ENCODE assay signal across 9 cellular contexts in the genomic region with DNA sequence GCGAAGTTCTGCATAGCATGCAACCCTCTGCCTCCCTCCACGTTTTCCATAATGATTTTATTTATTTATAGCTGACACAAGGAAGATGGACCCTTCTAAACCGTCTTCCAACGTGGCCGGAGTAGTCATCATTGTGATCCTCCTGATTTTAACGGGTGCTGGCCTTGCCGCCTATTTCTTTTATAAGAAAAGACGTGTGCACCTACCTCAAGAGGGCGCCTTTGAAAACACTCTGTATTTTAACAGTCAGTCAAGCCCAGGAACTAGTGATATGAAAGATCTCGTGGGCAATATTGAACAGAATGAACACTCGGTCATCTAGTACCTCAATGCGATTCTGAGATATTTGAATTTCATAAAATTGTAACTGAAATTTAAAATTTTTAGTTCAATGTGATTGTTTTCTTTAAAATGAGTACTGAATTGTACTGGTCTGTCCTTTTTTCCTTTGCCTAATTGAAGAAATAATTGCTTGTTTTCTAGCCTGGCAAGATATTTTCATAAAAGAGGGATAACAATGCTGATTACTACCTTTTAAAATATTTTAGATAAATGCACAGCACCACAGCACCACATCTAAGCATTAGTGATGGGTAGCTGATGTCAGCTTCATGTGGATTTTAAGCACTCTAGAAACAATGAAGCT. TPM values are rescaled to one million over a fixed set of nuclear protein-coding genes. Genes with fewer than 3 reads are reported as not detected.
DNase-seq lines count a peak whose midpoint lies in the region; ATAC-seq and TF ChIP-seq lines count a peak whose summit lies in the region.
"Had no signal": no experiment of that assay in that cellular context is flagged by ENCODE, and none has a peak within 500 bp of the region (broad histone marks: within the 10 kb centered on the region; RNA-seq: fewer than 3 reads in every experiment).

No MANE protein-coding gene starts in this region.

- in situ Hi-C loops in mammary epithelial cell (cut with MboI; ENCODE audit: low sequenced_read_pairs in 2 of 2): loop anchor here in 1 of 2 donors (10.0 kb wide), 1 partner anchor 195 kb away; no protein-coding TSS in a partner anchor

- ATAC-seq in naive thymus-derived CD8-positive, alpha-beta T cell: no peak
- ATAC-seq in HG03095 (IDR thresholded peaks at IDR 0.05; ENCODE audit: unreplicated experiment): no peak

- H4K20me1 ChIP-seq in H9 (ENCODE audit: control insufficient read depth, insufficient read depth, insufficient read length) (no peaks in the 10 kb centered on the region), mammary epithelial cell (ENCODE audit: insufficient read depth, low read length) (no peaks in the 10 kb centered on the region)
- H4K20me1 ChIP-seq: BLaER1 had no signal

- H2AFZ ChIP-seq in H9 (ENCODE audit: low read length) (no peak overlapping the region), mammary epithelial cell (ENCODE audit: low read depth, low read length) (no peak overlapping the region)

- no peak overlapping the region for H3K4me3 Mint-ChIP-seq in H9
- H3K4me3 Mint-ChIP-seq in naive thymus-derived CD8-positive, alpha-beta T cell: no peak overlapping the region

- DNase-seq in NCI-H1417 (lab: John Stamatoyannopoulos, UW) (peak in 2 of 3 experiments; percentile 2 to 11), NCI-H1417 treated with DMSO at 0.1 percent for 48 hours (lab: John Stamatoyannopoulos, UW) (no peak), H9 (peak; percentile 37), NCI-H82 (lab: John Stamatoyannopoulos, UW) (peak; percentile 87), mammary epithelial cell (peak; percentile 27)
- no peak for DNase-seq in naive thymus-derived CD8-positive, alpha-beta T cell

- H3K9me3 ChIP-seq in H9 (ENCODE audit: control insufficient read depth, low read depth, low read length) (no peaks in the 10 kb centered on the region), mammary epithelial cell (replicated peaks; ENCODE audit: insufficient read depth, low read length) (no peaks in the 10 kb centered on the region), liver (ENCODE audit: control insufficient read depth in 4 of 4, low read length in 3 of 4) (no peaks in the 10 kb centered on the region)

- no peak overlapping the region for H3K18ac ChIP-seq in H9 (ENCODE audit: insufficient read length, low read depth, low read length)

- H3K36me3 ChIP-seq in mammary epithelial cell (ENCODE audit: insufficient read depth, low read length): no peaks in the 10 kb centered on the region
- no peaks in the 10 kb centered on the region for H3K36me3 ChIP-seq in liver (ENCODE audit: control insufficient read depth in 4 of 4, insufficient read depth in 3 of 4, low read depth in 1 of 4, low read length in 3 of 4)
- H3K36me3 ChIP-seq: BLaER1 had no signal

- no peaks in the 10 kb centered on the region for H3K27me3 Mint-ChIP-seq in H9 (ENCODE audit: low read depth)
- H3K27me3 Mint-ChIP-seq in naive thymus-derived CD8-positive, alpha-beta T cell: peaks cover 0 to 11% (median 4%) of the 10 kb centered on the region in 5 donors

- peak; percentile 75 for TF ChIP-seq CTCF in H9 (conservative IDR thresholded peaks at IDR 0.05)
- TF ChIP-seq CTCF in mammary epithelial cell (conservative IDR thresholded peaks at IDR 0.05 in 1 of 2, IDR thresholded peaks at IDR 0.05 in 1 of 2; ENCODE audit: extremely low read depth in 1 of 2, insufficient read depth in 1 of 2, low read depth in 1 of 2, low read length in 2 of 2): peak; percentile 24 to 57
- peak; percentile 34 for TF ChIP-seq CTCF in liver (IDR thresholded peaks at IDR 0.05; ENCODE audit: low read depth, low read length, missing input control)

- H3K4me1 ChIP-seq in H9 (ENCODE audit: insufficient read depth, low read length) (no peaks in the 10 kb centered on the region), mammary epithelial cell (ENCODE audit: insufficient read depth, low read length) (no peaks in the 10 kb centered on the region), liver (ENCODE audit: control insufficient read depth in 4 of 4, insufficient read depth in 4 of 4, low read length in 3 of 4) (no peaks in the 10 kb centered on the region)
- H3K4me1 ChIP-seq: BLaER1 had no signal

- H3K27me3 ChIP-seq in H9 (ENCODE audit: insufficient read depth, low read length): no peaks in the 10 kb centered on the region
- H3K27me3 ChIP-seq in mammary epithelial cell (ENCODE audit: insufficient read depth, low read length): no peaks in the 10 kb centered on the region
- H3K27me3 ChIP-seq in liver (ENCODE audit: control insufficient read depth in 4 of 4, insufficient read depth in 4 of 4, low read length in 3 of 4): peaks cover 0 to 3% (median under 1%) of the 10 kb centered on the region in 4 donors
- H3K27me3 ChIP-seq: BLaER1 had no signal

- no peak overlapping the region for H3K4me3 ChIP-seq in mammary epithelial cell (replicated peaks in 1 of 3; ENCODE audit: insufficient read depth in 1 of 3, low read depth in 2 of 3, low read length in 3 of 3)
- H3K4me3 ChIP-seq in liver (ENCODE audit: low read depth in 1 of 3, low read length in 3 of 3): no peak overlapping the region
- H3K4me3 ChIP-seq: BLaER1 had no signal

- no peak overlapping the region for H2AK5ac ChIP-seq in H9 (ENCODE audit: insufficient read length, low read length)

- H4K91ac ChIP-seq in H9 (ENCODE audit: insufficient read length, low read depth, low read length): no peak overlapping the region

- dilution Hi-C loops in mammary epithelial cell (cut with HindIII; ENCODE audit: low sequenced_read_pairs): no loop called here

- H3T11ph ChIP-seq in H9 (ENCODE audit: low read length): no peak overlapping the region

- H3K56ac ChIP-seq in H9 (ENCODE audit: insufficient read length, low read depth, low read length): no peak overlapping the region

- no peaks in the 10 kb centered on the region for H3K79me2 ChIP-seq in H9 (ENCODE audit: insufficient read depth, low read length)
- no peaks in the 10 kb centered on the region for H3K79me2 ChIP-seq in mammary epithelial cell (ENCODE audit: insufficient read depth, low read length)

- H3K14ac ChIP-seq in H9 (ENCODE audit: insufficient read depth, low read length): no peak overlapping the region

- H3K9ac ChIP-seq in H9 (ENCODE audit: extremely low read depth, insufficient read length, low read length): no peak overlapping the region
- no peak overlapping the region for H3K9ac ChIP-seq in mammary epithelial cell (ENCODE audit: insufficient read depth, low read length)
- no peak overlapping the region for H3K9ac ChIP-seq in liver (ENCODE audit: low read depth in 1 of 2, low read length in 2 of 2)
- H3K9ac ChIP-seq: BLaER1 had no signal

- no peak overlapping the region for H2BK20ac ChIP-seq in H9 (ENCODE audit: low read depth, low read length, poor library complexity, severe bottlenecking)

- H3K4me2 ChIP-seq in H9 (ENCODE audit: insufficient read depth, insufficient read length, low read length) (no peak overlapping the region), mammary epithelial cell (ENCODE audit: insufficient read depth, low read depth, low read length) (no peak overlapping the region)
- H3K4me2 ChIP-seq: BLaER1 had no signal

- CTCF ChIA-PET in mammary epithelial cell (lab: Charles Lee; ENCODE audit: low non-redundant PET): no interaction called here

- no peak overlapping the region for H3K23ac ChIP-seq in H9 (ENCODE audit: insufficient read length, low read depth, low read length)

- no peak overlapping the region for H4K8ac ChIP-seq in H9 (replicated peaks; ENCODE audit: insufficient read length, low read depth, low read length)

- intact Hi-C loops in mammary epithelial cell (cut with micrococcal nuclease): loop anchor here (1.0 kb wide), 2 partner anchors 194 to 305 kb away; no protein-coding TSS in a partner anchor

- no peaks in the 10 kb centered on the region for H3K23me2 ChIP-seq in H9 (ENCODE audit: insufficient read length, low read depth, low read length, poor library complexity, severe bottlenecking)

- H3K27ac Mint-ChIP-seq in H9: no peak overlapping the region
- no peak overlapping the region for H3K27ac Mint-ChIP-seq in naive thymus-derived CD8-positive, alpha-beta T cell

- H3K4me1 Mint-ChIP-seq in H9: peaks cover 0 to 2% of the 10 kb centered on the region in 2 experiments; a peak in 1 of 4 replicates
- no peaks in the 10 kb centered on the region for H3K4me1 Mint-ChIP-seq in naive thymus-derived CD8-positive, alpha-beta T cell

- BruUV-seq in mammary epithelial cell (replicated peaks; lab: Mats Ljungman, UMichigan): no TSS peak

- no peak overlapping the region for H2BK15ac ChIP-seq in H9 (ENCODE audit: low read depth, low read length)

- peaks cover 0 to 6% (median 0%) of the 10 kb centered on the region in 3 experiments; a peak in 3 of 7 replicates for H3K36me3 Mint-ChIP-seq in H9 (ENCODE audit: insufficient read depth in 1 of 3, low read depth in 3 of 3)
- no peaks in the 10 kb centered on the region for H3K36me3 Mint-ChIP-seq in naive thymus-derived CD8-positive, alpha-beta T cell

- H3K27ac ChIP-seq in H9 (ENCODE audit: insufficient read length, low read depth, low read length) (no peak overlapping the region), mammary epithelial cell (ENCODE audit: insufficient read depth, low read depth, low read length) (no peak overlapping the region), liver (ENCODE audit: low read depth in 1 of 2, low read length in 2 of 2) (no peak overlapping the region)
- H3K27ac ChIP-seq: BLaER1 had no signal

- no peak overlapping the region for H2BK120ac ChIP-seq in H9 (ENCODE audit: low read depth, low read length, poor library complexity, severe bottlenecking)

- peak; percentile 64 to 73 for TF ChIP-seq RAD21 in liver (IDR thresholded peaks at IDR 0.05)

- H3K4ac ChIP-seq in H9 (ENCODE audit: low read depth, low read length): no peak overlapping the region

- H3K79me1 ChIP-seq in H9 (ENCODE audit: insufficient read depth, low read depth, low read length, poor library complexity, severe bottlenecking): no peaks in the 10 kb centered on the region

- POLR2A ChIA-PET in naive thymus-derived CD8-positive, alpha-beta T cell (lab: Charles Lee): no interaction called here

- H3K9me3 Mint-ChIP-seq in H9: peaks cover 4 to 8% of the 10 kb centered on the region in 2 experiments; a peak in 4 of 5 replicates
- H3K9me3 Mint-ChIP-seq in naive thymus-derived CD8-positive, alpha-beta T cell: peaks cover 0 to 9% (median 0%) of the 10 kb centered on the region in 9 donors

- WGBS in H9 (ENCODE audit: extremely low coverage, insufficient read length, low lambda C conversion rate): no CpG with 5 or more reads among the region's 12 CpGs
- WGBS in mammary epithelial cell (ENCODE audit: low coverage, missing lambda C conversion rate): 21% methylated on average over 12 of the region's 12 CpGs
- 23% methylated on average over 12 of the region's 12 CpGs for WGBS in liver

- H2BK5ac ChIP-seq in H9 (ENCODE audit: insufficient read length, low read length): no peak overlapping the region

- no peak overlapping the region for H2BK12ac ChIP-seq in H9 (ENCODE audit: insufficient read length, low read depth, low read length)

- no peak overlapping the region for H4K5ac ChIP-seq in H9 (ENCODE audit: insufficient read length, low read depth, low read length)

TF ChIP-seq in liver, 16 proteins besides CTCF, POLR2A, EP300 and RAD21 (continues in another document):
- TF ChIP-seq FOXA1 (IDR thresholded peaks at IDR 0.05): no peak

RNA-seq across cellular contexts. Expression of gene SLC39A12, which starts 41.5 kb away (rescaled TPM):
- total RNA-seq in H9 (2021) (not detected in 2 replicates), mammary epithelial cell (not detected), liver (under 1 TPM; 0.05 to 0.08 TPM)
- polyA plus RNA-seq in mammary epithelial cell (not detected), liver (not detected)
- not detected for polyA minus RNA-seq in mammary epithelial cell
- not detected for total RNA-seq in naive thymus-derived CD8-positive, alpha-beta T cell
- not detected for polyA plus RNA-seq in naive thymus-derived CD8-positive, alpha-beta T cell

Comparison
In these comparisons a context has a peak if more than half of its experiments do, and no peak if none do; other contexts are left out.
1. DNase-seq: peak in NCI-H1417 (2 of 3), H9 (single experiment), NCI-H82 (single experiment) and mammary epithelial cell (single experiment); none in NCI-H1417 treated with DMSO at 0.1 percent for 48 hours (single experiment) and naive thymus-derived CD8-positive, alpha-beta T cell (0 of 10).
2. Peak in every context shown above with its lines, with median percentiles within 50 percentile points of each other: CTCF ChIP-seq.